1 cellular context compared by ENCODE assay signal in the genomic region with DNA sequence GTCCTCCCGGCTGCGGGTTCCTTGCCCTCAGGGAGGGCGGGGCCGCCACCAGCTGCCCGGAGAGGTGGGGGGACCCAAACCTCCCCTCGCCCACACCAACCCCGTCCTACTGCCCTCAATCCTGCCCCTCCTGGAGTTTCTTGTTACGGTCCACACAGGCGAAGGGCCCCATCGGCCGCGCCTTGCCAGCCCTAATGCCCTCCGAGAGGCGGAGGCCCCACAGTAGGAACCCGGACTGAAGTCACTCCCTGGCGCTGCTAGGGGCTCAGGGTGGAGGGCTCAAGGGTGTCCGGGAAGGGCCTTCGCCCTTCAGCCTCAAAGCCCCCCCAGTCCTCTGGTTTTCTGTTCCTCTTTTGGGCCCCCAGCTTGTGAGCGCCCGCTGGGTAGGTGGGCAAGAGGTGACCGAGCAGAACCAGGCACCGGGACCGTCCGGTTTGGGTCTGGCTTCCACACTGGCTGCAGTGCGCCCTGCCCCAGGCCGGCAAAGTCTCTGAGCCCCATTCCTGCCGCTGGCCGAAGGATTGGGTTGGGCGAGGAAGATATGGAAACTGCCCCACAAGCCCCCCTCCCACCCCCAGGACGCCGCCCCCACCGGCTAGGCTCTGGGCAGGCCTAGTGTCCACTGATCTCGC.
TF ChIP-seq lines count a peak whose summit lies in the region.

No MANE protein-coding gene starts in this region.

TF ChIP-seq in HEK293, 187 proteins besides CTCF, POLR2A, EP300 and RAD21 (continued from another document):
- TF ChIP-seq PATZ1 (tag by site-specific recombination; IDR thresholded peaks at IDR 0.05) = peak; percentile 47
- no peak for TF ChIP-seq ZNF791 (tag by site-specific recombination; IDR thresholded peaks at IDR 0.05)
- no peak for TF ChIP-seq ZNF701 (tag by site-specific recombination; IDR thresholded peaks at IDR 0.05)
- TF ChIP-seq ZNF76 (tag by site-specific recombination; IDR thresholded peaks at IDR 0.05; ENCODE audit: borderline replicate concordance, low read depth) = no peak
- peak; percentile 10; the same call in 1 of the 2 replicates for TF ChIP-seq KLF1 (tag by site-specific recombination; IDR thresholded peaks at IDR 0.05)
- TF ChIP-seq ZNF416 (tag by site-specific recombination; IDR thresholded peaks at IDR 0.05) = no peak
- no peak for TF ChIP-seq ZNF324 (tag by site-specific recombination; IDR thresholded peaks at IDR 0.05)
- TF ChIP-seq, protein P1, sequence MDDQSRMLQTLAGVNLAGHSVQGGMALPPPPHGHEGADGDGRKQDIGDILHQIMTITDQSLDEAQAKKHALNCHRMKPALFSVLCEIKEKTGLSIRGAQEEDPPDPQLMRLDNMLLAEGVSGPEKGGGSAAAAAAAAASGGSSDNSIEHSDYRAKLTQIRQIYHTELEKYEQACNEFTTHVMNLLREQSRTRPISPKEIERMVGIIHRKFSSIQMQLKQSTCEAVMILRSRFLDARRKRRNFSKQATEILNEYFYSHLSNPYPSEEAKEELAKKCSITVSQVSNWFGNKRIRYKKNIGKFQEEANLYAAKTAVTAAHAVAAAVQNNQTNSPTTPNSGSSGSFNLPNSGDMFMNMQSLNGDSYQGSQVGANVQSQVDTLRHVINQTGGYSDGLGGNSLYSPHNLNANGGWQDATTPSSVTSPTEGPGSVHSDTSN (CRISPR knock-in tag; IDR thresholded peaks at IDR 0.05) = no peak
- no peak for TF ChIP-seq ZSCAN4 (tag by site-specific recombination; IDR thresholded peaks at IDR 0.05)
- no peak for TF ChIP-seq ZNF473 (tag by site-specific recombination; IDR thresholded peaks at IDR 0.05)
- no peak for TF ChIP-seq IKZF3 (tag by site-specific recombination; IDR thresholded peaks at IDR 0.05)
- TF ChIP-seq ZNF335 (tag by site-specific recombination; conservative IDR thresholded peaks at IDR 0.05) = no peak
- TF ChIP-seq ZNF302 (tag by site-specific recombination; IDR thresholded peaks at IDR 0.05; ENCODE audit: low read depth) = no peak
- TF ChIP-seq GLIS2 (tag by site-specific recombination; IDR thresholded peaks at IDR 0.05) = no peak
- TF ChIP-seq ZNF792 (tag by site-specific recombination; IDR thresholded peaks at IDR 0.05) = no peak
- no peak for TF ChIP-seq KLF10 (tag by site-specific recombination; IDR thresholded peaks at IDR 0.05)
- TF ChIP-seq HIC1 (tag by site-specific recombination; IDR thresholded peaks at IDR 0.05) = 0 out of 2 replicates have a peak, but pooled peaks have one; percentile 27
